9 cellular contexts compared by ENCODE assay signal in the genomic region with DNA sequence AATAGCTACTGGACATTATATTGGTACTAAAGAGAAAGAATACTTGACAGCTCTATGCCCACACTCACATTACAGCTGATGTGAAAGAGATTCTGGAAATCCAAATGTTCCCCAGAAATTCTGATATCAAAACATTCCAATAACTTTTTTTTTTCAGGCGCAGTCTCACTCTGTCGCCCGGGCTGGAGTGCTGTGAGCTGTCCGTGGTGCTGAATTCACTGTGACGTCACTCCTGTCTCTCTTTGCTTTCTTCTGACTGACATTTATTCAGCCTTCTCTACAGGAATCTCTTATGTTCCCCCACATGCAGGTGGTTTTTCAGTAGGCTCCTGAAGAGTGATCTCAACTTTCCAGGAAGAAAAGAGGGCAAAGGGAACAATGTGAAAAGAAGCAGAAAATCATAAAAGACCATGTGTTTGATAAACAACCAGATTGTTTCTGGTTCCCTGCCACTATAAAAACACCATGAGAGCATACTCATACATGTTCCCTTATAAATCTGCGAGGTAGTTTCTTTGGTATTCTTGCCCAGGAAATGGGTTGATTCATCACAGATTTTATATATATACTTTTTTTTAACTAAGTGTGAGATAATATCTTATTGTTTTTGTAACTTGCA. TPM values are rescaled to one million over a fixed set of nuclear protein-coding genes. Genes with fewer than 3 reads are reported as not detected.
DNase-seq lines count a peak whose midpoint lies in the region; ATAC-seq and FAIRE-seq lines count a peak whose summit lies in the region.
"Had no signal": no experiment of that assay in that cellular context is flagged by ENCODE, and none has a peak within 500 bp of the region (broad histone marks: within the 10 kb centered on the region; RNA-seq: fewer than 3 reads in every experiment).

No MANE protein-coding gene starts in this region.

- no peaks in the 10 kb centered on the region for H3K36me3 Mint-ChIP-seq in activated T-cell treated with anti-CD3 and anti-CD28 coated beads, Interleukin-2, amount 50 U/mL, for 72 hours (ENCODE audit: insufficient read depth in 2 of 2)

- no peaks in the 10 kb centered on the region for H3K4me1 Mint-ChIP-seq in activated T-cell treated with anti-CD3 and anti-CD28 coated beads, Interleukin-2, amount 50 U/mL, for 72 hours (ENCODE audit: low read depth)

- peaks cover 17% of the 10 kb centered on the region for H3K27me3 Mint-ChIP-seq in activated T-cell treated with anti-CD3 and anti-CD28 coated beads, Interleukin-2, amount 50 U/mL, for 72 hours (ENCODE audit: low read depth)

- FAIRE-seq in GM19239 (lab: Jason Lieb, UNC) (peak; percentile 71), RCC 7860 (lab: Jason Lieb, UNC) (peak; percentile 52)

- H3K9me3 Mint-ChIP-seq in activated T-cell treated with anti-CD3 and anti-CD28 coated beads, Interleukin-2, amount 50 U/mL, for 72 hours: peaks cover 0 to 2% of the 10 kb centered on the region in 2 donors

- H3K27ac Mint-ChIP-seq in activated T-cell treated with anti-CD3 and anti-CD28 coated beads, Interleukin-2, amount 50 U/mL, for 72 hours: no peak overlapping the region

- no peak for ATAC-seq in activated T-cell treated with anti-CD3 and anti-CD28 coated beads, Interleukin-2, amount 50 U/mL, for 72 hours (replicated peaks in 1 of 2)
- no peak for ATAC-seq in GM21381 (IDR thresholded peaks at IDR 0.05; ENCODE audit: unreplicated experiment)
- ATAC-seq in HG02852 (IDR thresholded peaks at IDR 0.05; ENCODE audit: unreplicated experiment): no peak
- ATAC-seq in GM18861 (IDR thresholded peaks at IDR 0.05; ENCODE audit: unreplicated experiment): no peak

- no peak overlapping the region for H3K4me3 Mint-ChIP-seq in activated T-cell treated with anti-CD3 and anti-CD28 coated beads, Interleukin-2, amount 50 U/mL, for 72 hours

- DNase-seq in GM19239 (ENCODE audit: insufficient read length, low spot score): peak; percentile 41
- peak; percentile 35 for DNase-seq in RCC 7860 (ENCODE audit: low spot score)
- peak; percentile 67 to 68 for DNase-seq in activated T-cell treated with anti-CD3 and anti-CD28 coated beads, Interleukin-2, amount 50 U/mL, for 72 hours
- peak; percentile 25 for DNase-seq in glomerular endothelial cell (ENCODE audit: extremely low read depth, low read depth, low spot score)
- DNase-seq in putamen (ENCODE audit: low spot score): peak; percentile 27

RNA-seq across cellular contexts. Expression of gene S100A7A, which starts 6.2 kb away (rescaled TPM):
- not detected for total RNA-seq in activated T-cell treated with anti-CD3 and anti-CD28 coated beads, Interleukin-2, amount 50 U/mL, for 72 hours
- total RNA-seq in glomerular endothelial cell: not detected in 2 replicates
- total RNA-seq: urinary bladder had no signal

RNA-seq across cellular contexts. Expression of gene S100A8, which starts 31.7 kb away (rescaled TPM):
- total RNA-seq in activated T-cell treated with anti-CD3 and anti-CD28 coated beads, Interleukin-2, amount 50 U/mL, for 72 hours: not detected
- total RNA-seq in glomerular endothelial cell: not detected in 2 replicates

RNA-seq across cellular contexts. Expression of gene S100A7, which starts 37.9 kb away (rescaled TPM):
- not detected for total RNA-seq in activated T-cell treated with anti-CD3 and anti-CD28 coated beads, Interleukin-2, amount 50 U/mL, for 72 hours
- not detected in 2 replicates for total RNA-seq in glomerular endothelial cell
- total RNA-seq: urinary bladder had no signal

RNA-seq across cellular contexts. Expression of gene S100A12, which starts 47.1 kb away (rescaled TPM):
- not detected for total RNA-seq in activated T-cell treated with anti-CD3 and anti-CD28 coated beads, Interleukin-2, amount 50 U/mL, for 72 hours
- not detected in 2 replicates for total RNA-seq in glomerular endothelial cell
